25 cellular contexts compared by ENCODE assay signal in genomic region chr7:22301790-22302189, GRCh38. TPM values are rescaled to one million over a fixed set of nuclear protein-coding genes. Genes with fewer than 3 reads are reported as not detected.
DNase-seq lines count a peak whose midpoint lies in the region; ATAC-seq, FAIRE-seq and TF ChIP-seq lines count a peak whose summit lies in the region.
"Had no signal": no experiment of that assay in that cellular context is flagged by ENCODE, and none has a peak within 500 bp of the region (broad histone marks: within the 10 kb centered on the region; RNA-seq: fewer than 3 reads in every experiment).

No MANE protein-coding gene starts in this region.

- H3K79me2 ChIP-seq in DND-41 (ENCODE audit: insufficient read depth, low read length): peaks cover 4% of the 10 kb centered on the region; the same call in 1 of the 2 replicates
- H3K79me2 ChIP-seq in K562 (ENCODE audit: control insufficient read depth, insufficient read depth, low read length): no peaks in the 10 kb centered on the region
- H3K79me2 ChIP-seq in smooth muscle cell (ENCODE audit: low read depth): no peaks in the 10 kb centered on the region

- intact Hi-C loops in K562 (cut with micrococcal nuclease) (no loop called here), stomach (cut with DNase I; ENCODE audit: low total_unique reads) (loop anchor here (10.0 kb wide), 1 partner anchor 63 kb away; no protein-coding TSS in a partner anchor)

- H3K4me3 ChIP-seq in DND-41 (ENCODE audit: low read depth in 1 of 2, low read length in 2 of 2) (no peak overlapping the region), K562 (no peak overlapping the region), stomach (no peak overlapping the region), smooth muscle cell (no peak overlapping the region), SJCRH30 (no peak overlapping the region)

- peak; percentile 46; the same call in 1 of the 2 replicates for TF ChIP-seq POLR2A in K562 (conservative IDR thresholded peaks at IDR 0.05)
- no peak for TF ChIP-seq POLR2A in erythroblast (IDR thresholded peaks at IDR 0.05; ENCODE audit: low read length)
- TF ChIP-seq POLR2A in stomach (IDR thresholded peaks at IDR 0.05): no peak

- no peaks in the 10 kb centered on the region for H3F3A ChIP-seq in smooth muscle cell (ENCODE audit: low read depth)

- no peak for TF ChIP-seq CTCF in DND-41 (IDR thresholded peaks at IDR 0.05; ENCODE audit: borderline replicate concordance, extremely low read depth, low read length, poor library complexity, severe bottlenecking)
- no peak for TF ChIP-seq CTCF in K562 (IDR thresholded peaks at IDR 0.05 in 2 of 3, conservative IDR thresholded peaks at IDR 0.05 in 1 of 3; ENCODE audit: insufficient read depth in 2 of 3, low read depth in 1 of 3, low read length in 3 of 3)
- TF ChIP-seq CTCF in stomach (IDR thresholded peaks at IDR 0.05): no peak
- TF ChIP-seq CTCF in smooth muscle cell (IDR thresholded peaks at IDR 0.05; ENCODE audit: borderline replicate concordance, insufficient read depth, poor library complexity, severe bottlenecking): no peak

- in situ Hi-C loops in K562 (cut with MboI): no loop called here
- in situ Hi-C loops in ACHN (cut with HindIII; ENCODE audit: low pct_ligation_motif_present, low pct_unique_long_range_greater_than_20kb, low sequenced_read_pairs): no loop called here

- FAIRE-seq in K562 (lab: Jason Lieb, UNC): peak; percentile 92
- FAIRE-seq: G401.6, H54 had no signal

- TF ChIP-seq EP300 in K562 (IDR thresholded peaks at IDR 0.05; ENCODE audit: low read length) (peak; percentile 65; the same call in 1 of the 2 replicates), stomach (IDR thresholded peaks at IDR 0.05) (no peak)

- POLR2A ChIA-PET in K562 (lab: Yijun Ruan, JAX): interaction anchor here (0.9 to 3.0 kb wide), 3 partner anchors 9 to 49 kb away, joined by 4 to 12 read pairs (median 9); no protein-coding TSS in a partner anchor

- H4K20me1 ChIP-seq in DND-41 (ENCODE audit: insufficient read depth, low read length) (no peaks in the 10 kb centered on the region), K562 (replicated peaks; ENCODE audit: control insufficient read depth, insufficient read depth, low read length) (no peaks in the 10 kb centered on the region), smooth muscle cell (ENCODE audit: low read depth) (no peaks in the 10 kb centered on the region)

- no peaks in the 10 kb centered on the region for H3K9me1 ChIP-seq in K562 (ENCODE audit: control insufficient read depth, insufficient read depth, low read length)

- H3K9ac ChIP-seq in DND-41 (ENCODE audit: low read depth, low read length) (no peak overlapping the region), K562 (ENCODE audit: insufficient read depth in 1 of 2, low read depth in 2 of 2, low read length in 2 of 2) (peak overlapping the region; percentile 24 to 37; a peak in 2 of 4 replicates), smooth muscle cell (ENCODE audit: low read depth) (no peak overlapping the region)

- DNase-seq in DND-41 (no peak), K562 (ENCODE audit: extremely low read depth in 1 of 4, low spot score in 3 of 4) (peak in 2 of 4 experiments; percentile 66 to 68), erythroblast (lab: John Stamatoyannopoulos, UW) (peak; percentile 22 to 55), stomach (peak; percentile 30), ACHN (no peak), smooth muscle cell (lab: John Stamatoyannopoulos, UW; ENCODE audit: unreplicated experiment) (no peak), SJCRH30 (no peak)
- DNase-seq: C1 segment of cervical spinal cord; CD4-positive, alpha-beta memory T cell; COR-L47; DMS53; Karpas-422; NCI-H1092 treated with DMSO at 0.1 percent for 48 hours; NCI-H1436; NCI-H187 treated with DMSO at 0.1 percent for 48 hours; NCI-H2171 treated with DMSO at 0.1 percent for 48 hours; NCI-H345; NCI-H510A treated with DMSO at 0.1 percent for 48 hours; NCI-H774; Right ventricle myocardium superior; RPMI8226 had no signal

- H3K4me1 ChIP-seq in DND-41 (ENCODE audit: insufficient read depth, low read length) (peaks cover 37% of the 10 kb centered on the region), K562 (replicated peaks in 1 of 2; ENCODE audit: control insufficient read depth in 2 of 2, insufficient read depth in 2 of 2, low read length in 2 of 2) (peaks cover 10 to 23% of the 10 kb centered on the region in 2 experiments), stomach (peaks cover 0 to 6% (median 5%) of the 10 kb centered on the region in 4 donors), smooth muscle cell (ENCODE audit: low read depth) (no peaks in the 10 kb centered on the region), SJCRH30 (no peaks in the 10 kb centered on the region)

- 2% methylated on average over 6 of the region's 6 CpGs for WGBS in K562 (ENCODE audit: insufficient coverage, low coverage, missing lambda C conversion rate)
- WGBS in stomach, 5 donors: 25 to 51% (median 45%) methylated on average over 6 of the region's 6 CpGs
- 82% methylated on average over 6 of the region's 6 CpGs for WGBS in smooth muscle cell (ENCODE audit: low lambda C conversion rate)

- ATAC-seq in DND-41 (ENCODE audit: insufficient read depth, low read depth) (no peak), K562 (peak; percentile 92), GM18519 (IDR thresholded peaks at IDR 0.05; ENCODE audit: low FRiP score, unreplicated experiment) (no peak)

- TF ChIP-seq RAD21 in K562 (CRISPR knock-in tag; conservative IDR thresholded peaks at IDR 0.05 in 1 of 2, IDR thresholded peaks at IDR 0.05 in 1 of 2): no peak

- H3K27ac ChIP-seq in DND-41 (ENCODE audit: low read length): peak overlapping the region; percentile 68
- peak overlapping the region; percentile 51 for H3K27ac ChIP-seq in K562 (ENCODE audit: extremely low read depth, low read depth, low read length)
- H3K27ac ChIP-seq in stomach: peak overlapping the region in 1 of 5 donors; percentile 38
- H3K27ac ChIP-seq in smooth muscle cell (ENCODE audit: low read depth): no peak overlapping the region
- no peak overlapping the region for H3K27ac ChIP-seq in SJCRH30
- H3K27ac ChIP-seq: HL-60 had no signal

- H2AFZ ChIP-seq in DND-41 (ENCODE audit: low read depth, low read length) (no peak overlapping the region), K562 (ENCODE audit: low read depth, low read length) (peak overlapping the region; percentile 81), smooth muscle cell (ENCODE audit: low read depth) (no peak overlapping the region)

- no TSS peak for BruUV-seq in K562 (replicated peaks; lab: Mats Ljungman, UMichigan)

- CTCF ChIA-PET in K562 (lab: Yijun Ruan, JAX; ENCODE audit: low intra/inter-chr PET ratio): no interaction called here

- H3K36me3 ChIP-seq in DND-41 (ENCODE audit: insufficient read depth, low read length) (peaks cover 76% of the 10 kb centered on the region), K562 (ENCODE audit: control insufficient read depth, insufficient read depth, low read length) (no peaks in the 10 kb centered on the region), stomach (peaks cover 0 to 3% (median 1%) of the 10 kb centered on the region in 4 donors), smooth muscle cell (ENCODE audit: low read depth) (peaks cover 3% of the 10 kb centered on the region), SJCRH30 (peaks cover 2% of the 10 kb centered on the region; the same call in 1 of the 2 replicates)

- H3K9me3 ChIP-seq in DND-41 (ENCODE audit: insufficient read depth, low read length, severe bottlenecking) (no peaks in the 10 kb centered on the region), K562 (replicated peaks; ENCODE audit: control insufficient read depth, insufficient read depth, low read depth, low read length) (0 out of 2 replicates have a peak, but pooled peaks cover 2% of the 10 kb centered on the region), stomach (peaks cover 0 to 9% (median 2%) of the 10 kb centered on the region in 4 donors), smooth muscle cell (replicated peaks; ENCODE audit: low read depth) (no peaks in the 10 kb centered on the region), SJCRH30 (replicated peaks) (no peaks in the 10 kb centered on the region)

- no peaks in the 10 kb centered on the region for H3K27me3 ChIP-seq in DND-41 (ENCODE audit: insufficient read depth, low read length, poor library complexity)
- H3K27me3 ChIP-seq in K562 (ENCODE audit: control insufficient read depth in 2 of 2, insufficient read depth in 2 of 2, low read length in 2 of 2): no peaks in the 10 kb centered on the region
- H3K27me3 ChIP-seq in stomach: no peaks in the 10 kb centered on the region
- H3K27me3 ChIP-seq in smooth muscle cell (ENCODE audit: low read depth): no peaks in the 10 kb centered on the region
- 0 out of 2 replicates have a peak, but pooled peaks cover 3% of the 10 kb centered on the region for H3K27me3 ChIP-seq in SJCRH30

- H3K4me2 ChIP-seq in DND-41 (ENCODE audit: insufficient read depth, low read length) (no peak overlapping the region), K562 (ENCODE audit: insufficient read depth, low read length) (peak overlapping the region; percentile 61), smooth muscle cell (no peak overlapping the region)

TF ChIP-seq in K562, 482 proteins besides CTCF, POLR2A, EP300 and RAD21 (continues in another document):
- no peak for TF ChIP-seq CREBBP (IDR thresholded peaks at IDR 0.05; ENCODE audit: low read depth, low read length)
- no peak for TF ChIP-seq SREBF2 (CRISPR knock-in tag; IDR thresholded peaks at IDR 0.05)
- no peak for TF ChIP-seq ZKSCAN1 (IDR thresholded peaks at IDR 0.05; ENCODE audit: low read depth, low read length)

RNA-seq across cellular contexts. Expression of gene RAPGEF5, which starts 55.2 kb away (rescaled TPM):
- total RNA-seq in K562 (2011; cell fraction: chromatin; rRNA removed; ENCODE audit: low replicate concordance): 3.3 and 9.4 TPM in 2 replicates
- total RNA-seq in K562 (2011; cell fraction: nucleolus; rRNA removed): 1.3 and 2.5 TPM in 2 replicates
- 5.9 and 9.7 TPM in 2 replicates for total RNA-seq in K562 (2011; cell fraction: nucleoplasm; rRNA removed)
- 0.45 and 1.3 TPM in 2 replicates for total RNA-seq in K562 (2014; rRNA removed)
- total RNA-seq in K562 (2014; rRNA removed; fragmentation: Illumina TruSeq; extraction: Trizol): 2.0 and 2.3 TPM in 2 replicates
- total RNA-seq in K562 (2015; rRNA removed; fragmentation: Illumina TruSeq; extraction: Trizol): 1.3 and 1.6 TPM in 2 replicates
- total RNA-seq in K562 (2021): 1.8 and 3.1 TPM in 2 replicates
- 0.85 and 1.3 TPM in 2 replicates for polyA plus RNA-seq in K562 (2011; rRNA removed)
- polyA plus RNA-seq in K562 (2011; cell fraction: cytosol; rRNA removed): 0.25 and 0.58 TPM in 2 replicates
- polyA plus RNA-seq in K562 (2011; cell fraction: nucleus; rRNA removed): 2.8 and 3.2 TPM in 2 replicates
- 0.53 and 0.61 TPM in 2 replicates for polyA plus RNA-seq in K562 (2012)
- polyA plus RNA-seq in K562 (2014; fragmentation: Illumina TruSeq; extraction: Trizol): 0.75 and 1.1 TPM in 2 replicates
- polyA plus RNA-seq in K562 (2014; fragmentation: Nextera tagmentation; extraction: Ambion mirVana): 1 to 10 TPM in 1 of 2 experiments, under 1 TPM in 1; 0.39 to 1.0 TPM
- polyA plus RNA-seq in K562 (2014; rRNA removed): 0.94 and 1.1 TPM in 2 replicates
- 3.0 and 5.4 TPM in 2 replicates for polyA minus RNA-seq in K562 (2011; rRNA and poly(A)+ RNA removed)
- polyA minus RNA-seq in K562 (2011; cell fraction: cytosol; rRNA and poly(A)+ RNA removed): 0.86 and 3.3 TPM in 2 replicates
- 4.3 and 11.1 TPM in 2 replicates for polyA minus RNA-seq in K562 (2011; cell fraction: nucleus; rRNA and poly(A)+ RNA removed)
- 100 to 1,000 TPM in 1 of 5 donors, 10 to 100 TPM in 3, 1 to 10 TPM in 1; 3.6 to 190 (median 29.8) TPM for total RNA-seq in stomach
- polyA plus RNA-seq in stomach: 1 to 10 TPM; 1.5 to 8.6 (median 3.6) TPM
- 3.0 and 11.4 TPM in 2 replicates for total RNA-seq in smooth muscle cell
- 0.96 TPM in 1 of 2 replicates, not detected in the other for polyA plus RNA-seq in smooth muscle cell
- 0.03 and 0.14 TPM in 2 replicates for total RNA-seq in SJCRH30 (2014; rRNA removed; shearing (Covaris generic))
- total RNA-seq: CD4-positive, alpha-beta memory T cell had no signal
- polyA plus RNA-seq: CD4-positive, alpha-beta memory T cell had no signal

Comparison
In these comparisons a context has a peak if more than half of its experiments do, and no peak if none do; other contexts are left out.
1. DNase-seq: peak in erythroblast (2 of 2) and stomach (single experiment); none in DND-41 (single experiment), ACHN (single experiment), smooth muscle cell (single experiment) and SJCRH30 (0 of 2).
2. H3K27ac ChIP-seq: peak in DND-41 (single experiment) and K562 (single experiment); none in smooth muscle cell (single experiment) and SJCRH30 (single experiment).
3. H3K9ac ChIP-seq: peak in K562 (2 of 2); none in DND-41 (single experiment) and smooth muscle cell (single experiment).